ENCODE assay signal across 8 cellular contexts in genomic region chr19:858868-859843, GRCh38. TPM values are rescaled to one million over a fixed set of nuclear protein-coding genes. Genes with fewer than 3 reads are reported as not detected.
DNase-seq lines count a peak whose midpoint lies in the region; ATAC-seq and TF ChIP-seq lines count a peak whose summit lies in the region.

TSS of gene CFD (plus strand) at chr19:859664. CDS start at chr19:859690, 26 bp downstream.

- peaks cover 0 to 9% of the 10 kb centered on the region in 2 donors for H3K27me3 Mint-ChIP-seq in T-cell
- peaks cover 12% of the 10 kb centered on the region for H3K27me3 Mint-ChIP-seq in activated CD4-positive, alpha-beta memory T cell treated with anti-CD3 and anti-CD28 coated beads, Interleukin-2, amount 10 ng/mL, durations not matched to agents 7 days and 5 days

- in situ Hi-C loops in HAP-1 (cut with MboI; ENCODE audit: low sequenced_read_pairs): no loop called here

- H3K36me3 Mint-ChIP-seq in T-cell: no peaks in the 10 kb centered on the region
- H3K36me3 Mint-ChIP-seq in activated CD4-positive, alpha-beta memory T cell treated with anti-CD3 and anti-CD28 coated beads, Interleukin-2, amount 10 ng/mL, durations not matched to agents 7 days and 5 days (ENCODE audit: low read depth): no peaks in the 10 kb centered on the region

- H3K9me3 Mint-ChIP-seq in T-cell: no peaks in the 10 kb centered on the region
- H3K9me3 Mint-ChIP-seq in activated CD4-positive, alpha-beta memory T cell treated with anti-CD3 and anti-CD28 coated beads, Interleukin-2, amount 10 ng/mL, durations not matched to agents 7 days and 5 days: no peaks in the 10 kb centered on the region

- DNase-seq in HAP-1 (ENCODE audit: low spot score in 2 of 2): no peak
- peak in 2 of 34 experiments; percentile 28 to 54 for DNase-seq in T-cell
- no peak for DNase-seq in hepatocyte (ENCODE audit: low spot score)
- no peak for DNase-seq in activated CD4-positive, alpha-beta memory T cell treated with anti-CD3 and anti-CD28 coated beads, Interleukin-2, amount 10 ng/mL, durations not matched to agents 7 days and 5 days
- DNase-seq in NCI-H2029 treated with DMSO at 0.1 percent for 48 hours (lab: John Stamatoyannopoulos, UW): no peak

- H3K9me2 ChIP-seq in hepatocyte (replicated peaks; ENCODE audit: insufficient read depth): no peaks in the 10 kb centered on the region

- H3K27ac ChIP-seq in hepatocyte: no peak within 1 kb of the TSS

- peaks cover 17 to 21% (median 19%) of the 10 kb centered on the region in 3 donors for H3K4me1 Mint-ChIP-seq in T-cell
- H3K4me1 Mint-ChIP-seq in activated CD4-positive, alpha-beta memory T cell treated with anti-CD3 and anti-CD28 coated beads, Interleukin-2, amount 10 ng/mL, durations not matched to agents 7 days and 5 days: peaks cover 23% of the 10 kb centered on the region

- ATAC-seq in T-cell (replicated peaks in 1 of 4): no peak
- no peak for ATAC-seq in GM18870 (IDR thresholded peaks at IDR 0.05; ENCODE audit: unreplicated experiment)
- no peak for ATAC-seq in GM18511 (IDR thresholded peaks at IDR 0.05; ENCODE audit: unreplicated experiment)

- H3K4me3 Mint-ChIP-seq in T-cell: peak within 1 kb of the TSS; percentile 13 to 28 (median 17)
- no peak within 1 kb of the TSS for H3K4me3 Mint-ChIP-seq in activated CD4-positive, alpha-beta memory T cell treated with anti-CD3 and anti-CD28 coated beads, Interleukin-2, amount 10 ng/mL, durations not matched to agents 7 days and 5 days

- no peaks in the 10 kb centered on the region for H3K27me3 ChIP-seq in HAP-1 (ENCODE audit: low read depth)
- H3K27me3 ChIP-seq in hepatocyte: no peaks in the 10 kb centered on the region
- peaks cover 9% of the 10 kb centered on the region for H3K27me3 ChIP-seq in skeletal muscle satellite cell (ENCODE audit: control insufficient read depth, insufficient read depth, low read length)

- peaks cover 4% of the 10 kb centered on the region; the same call in 1 of the 2 replicates for H3K36me3 ChIP-seq in HAP-1 (replicated peaks)
- no peaks in the 10 kb centered on the region for H3K36me3 ChIP-seq in hepatocyte (replicated peaks; ENCODE audit: insufficient read depth, low read depth)
- no peaks in the 10 kb centered on the region for H3K36me3 ChIP-seq in skeletal muscle satellite cell (ENCODE audit: insufficient read depth, low read length)

- H3K4me1 ChIP-seq in HAP-1 (peaks cover 12% of the 10 kb centered on the region), hepatocyte (ENCODE audit: insufficient read depth) (peaks cover 5% of the 10 kb centered on the region), skeletal muscle satellite cell (ENCODE audit: control insufficient read depth, insufficient read depth, low read length) (peaks cover 6% of the 10 kb centered on the region)

- CTCF ChIA-PET in T-cell (lab: Charles Lee): interaction anchor here in 1 of 2 donors (0.6 to 1.2 kb wide), 2 partner anchors 61 to 138 kb away, joined by 4 to 9 read pairs; no protein-coding TSS in a partner anchor
- CTCF ChIA-PET in activated CD4-positive, alpha-beta memory T cell treated with anti-CD3 and anti-CD28 coated beads, Interleukin-2, amount 10 ng/mL, durations not matched to agents 7 days and 5 days (lab: Charles Lee): interaction anchor here (0.9 to 1.3 kb wide), 2 partner anchors 125 kb away, joined by 4 to 5 read pairs; partner anchors contain the start of gene WDR18

- no peak within 1 kb of the TSS for H3K9ac ChIP-seq in skeletal muscle satellite cell (ENCODE audit: low read depth, low read length)

- H3K79me2 ChIP-seq in hepatocyte: no peaks in the 10 kb centered on the region

- no peak within 1 kb of the TSS for H2AFZ ChIP-seq in hepatocyte

- no peaks in the 10 kb centered on the region for H4K20me1 ChIP-seq in hepatocyte (ENCODE audit: insufficient read depth, poor library complexity, severe bottlenecking)

- H3K4me3 ChIP-seq in HAP-1 (peak within 1 kb of the TSS; percentile 49), hepatocyte (peak within 1 kb of the TSS; percentile 14), skeletal muscle satellite cell (ENCODE audit: low read length) (peak within 1 kb of the TSS; percentile 55)

- H3K9me3 ChIP-seq in HAP-1 (no peaks in the 10 kb centered on the region), hepatocyte (ENCODE audit: low read depth) (no peaks in the 10 kb centered on the region), skeletal muscle satellite cell (replicated peaks; ENCODE audit: low read length) (no peaks in the 10 kb centered on the region)

- H3K27ac Mint-ChIP-seq in T-cell: no peak within 1 kb of the TSS
- no peak within 1 kb of the TSS for H3K27ac Mint-ChIP-seq in activated CD4-positive, alpha-beta memory T cell treated with anti-CD3 and anti-CD28 coated beads, Interleukin-2, amount 10 ng/mL, durations not matched to agents 7 days and 5 days

- no peak for TF ChIP-seq CTCF in hepatocyte (IDR thresholded peaks at IDR 0.05; ENCODE audit: poor library complexity)

- WGBS in hepatocyte (ENCODE audit: low lambda C conversion rate, missing lambda C conversion rate): 70% methylated on average over 16 of the region's 24 CpGs

- POLR2A ChIA-PET in T-cell (lab: Charles Lee): interaction anchor here (0.6 kb wide), 2 partner anchors 48 to 59 kb away, joined by 3 to 6 read pairs; no protein-coding TSS in a partner anchor
- POLR2A ChIA-PET in activated CD4-positive, alpha-beta memory T cell treated with anti-CD3 and anti-CD28 coated beads, Interleukin-2, amount 10 ng/mL, durations not matched to agents 7 days and 5 days (lab: Charles Lee): interaction anchor here (0.9 to 1.5 kb wide), 2 partner anchors 61 to 62 kb away, joined by 3 to 4 read pairs; no protein-coding TSS in a partner anchor

- peak within 1 kb of the TSS; percentile 84 for H3K4me2 ChIP-seq in hepatocyte
- peak within 1 kb of the TSS; percentile 76 for H3K4me2 ChIP-seq in skeletal muscle satellite cell (ENCODE audit: low read length)

RNA-seq across cellular contexts. Expression of gene CFD, which starts in this region (rescaled TPM):
- total RNA-seq in T-cell: 10 to 100 TPM in 1 of 5 donors, 1 to 10 TPM in 4; 2.8 to 10.3 (median 5.6) TPM
- total RNA-seq in hepatocyte: 3.3 and 9.0 TPM in 2 replicates
- polyA plus RNA-seq in hepatocyte: 8.2 and 11.2 TPM in 2 replicates
- total RNA-seq in skeletal muscle satellite cell (2012; rRNA removed): 16.0 and 144 TPM in 2 replicates
- 1 to 10 TPM in 1 of 2 experiments, under 1 TPM in 1; 0.78 to 1.6 TPM for total RNA-seq in activated CD4-positive, alpha-beta memory T cell treated with anti-CD3 and anti-CD28 coated beads, Interleukin-2, amount 10 ng/mL, durations not matched to agents 7 days and 5 days
